ENCODE assay signal across 28 cellular contexts in genomic region chr12:32296541-32296940, GRCh38.
DNase-seq lines count a peak whose midpoint lies in the region; ATAC-seq and TF ChIP-seq lines count a peak whose summit lies in the region.
"Had no signal": no experiment of that assay in that cellular context is flagged by ENCODE, and none has a peak within 500 bp of the region (broad histone marks: within the 10 kb centered on the region; RNA-seq: fewer than 3 reads in every experiment).

No MANE protein-coding gene starts in this region.

- H3K27ac Mint-ChIP-seq in GM23338 = no peak overlapping the region
- peak overlapping the region; percentile 41 for H3K27ac Mint-ChIP-seq in chondrocyte (ENCODE audit: unreplicated experiment)
- H3K27ac Mint-ChIP-seq: activated CD4-positive, alpha-beta T cell treated with anti-CD3 and anti-CD28 coated beads for 36 hours; activated naive CD4-positive, alpha-beta T cell treated with anti-CD3 and anti-CD28 coated beads, Interleukin-2, amount 50 U/mL, for 24 hours; activated T-helper 1 cell treated with anti-CD3 and anti-CD28 coated beads, Interleukin-12 subunit alpha, Interleukin-12 subunit beta, Interleukin-2, Interleukin-4 antibody, amounts not matched to agents 30 ng/mL and 10 ng/mL and 1 ng/mL, durations not matched to agents 14 hours and 24 hours and 36 hours; naive thymus-derived CD8-positive, alpha-beta T cell; T-cell had no signal

- 40% methylated on average over 5 of the region's 5 CpGs for WGBS in right lobe of liver (ENCODE audit: insufficient coverage, low coverage, low lambda C conversion rate, missing lambda C conversion rate)
- WGBS in neuronal stem cell (ENCODE audit: extremely low coverage in 2 of 2, insufficient read length in 2 of 2, insufficient replicate concordance in 1 of 2), 2 donors = no CpG with 5 or more reads among the region's 5 CpGs
- WGBS in GM23248 (ENCODE audit: low coverage in 1 of 2, low lambda C conversion rate in 2 of 2, missing lambda C conversion rate in 2 of 2), 2 experiments = 74 to 77% methylated on average over 5 of the region's 5 CpGs

- peak; percentile 100 for DNase-seq in ACHN
- no peak for DNase-seq in GM23338 (ENCODE audit: low spot score)
- no peak for DNase-seq in chondrocyte (ENCODE audit: low spot score)
- peak in 1 of 3 donors; percentile 24 for DNase-seq in right lobe of liver
- no peak for DNase-seq in neuronal stem cell (ENCODE audit: low spot score)
- no peak for DNase-seq in GM23248
- no peak for DNase-seq in gastrocnemius medialis
- DNase-seq: activated CD4-positive, alpha-beta T cell treated with anti-CD3 and anti-CD28 coated beads for 36 hours; C1 segment of cervical spinal cord; cerebellar nuclear complex; effector CD4-positive, alpha-beta T cell; erythroblast; GOT3; IMR-90; naive thymus-derived CD8-positive, alpha-beta T cell; NCI-H1105 treated with DMSO at 0.1 percent for 48 hours; NCI-H2029 treated with DMSO at 0.1 percent for 48 hours; NCI-H345; ovary; PC-3; SHP77 treated with DMSO at 0.1 percent for 48 hours; T-cell had no signal

- no peak overlapping the region for H2BK12ac ChIP-seq in neuronal stem cell (ENCODE audit: low read length)

- no peak for TF ChIP-seq CTCF in GM23338 (conservative IDR thresholded peaks at IDR 0.05; ENCODE audit: low read depth in 2 of 2)
- no peak for TF ChIP-seq CTCF in chondrocyte (IDR thresholded peaks at IDR 0.05)
- no peak for TF ChIP-seq CTCF in right lobe of liver (IDR thresholded peaks at IDR 0.05)
- no peak for TF ChIP-seq CTCF in gastrocnemius medialis (IDR thresholded peaks at IDR 0.05 in 4 of 5, conservative IDR thresholded peaks at IDR 0.05 in 1 of 5)

- TF ChIP-seq POLR2A in right lobe of liver (IDR thresholded peaks at IDR 0.05) = no peak
- no peak for TF ChIP-seq POLR2A in gastrocnemius medialis (IDR thresholded peaks at IDR 0.05)

- H3K4ac ChIP-seq in neuronal stem cell (ENCODE audit: low read length) = no peak overlapping the region

- peaks cover 3% of the 10 kb centered on the region for H3K79me1 ChIP-seq in neuronal stem cell (ENCODE audit: low read depth, low read length)

- H2AK5ac ChIP-seq in neuronal stem cell (ENCODE audit: low read depth, low read length) = no peak overlapping the region

- H3K27ac ChIP-seq in GM23338 (ENCODE audit: low read depth) (0 out of 2 replicates have a peak overlapping the region, but pooled peaks have one; percentile 30), right lobe of liver (no peak overlapping the region), neuronal stem cell (replicated peaks; ENCODE audit: low read length) (no peak overlapping the region), GM23248 (no peak overlapping the region), gastrocnemius medialis (no peak overlapping the region)
- H3K27ac ChIP-seq: ascending aorta, gastroesophageal sphincter, ovary had no signal

- H3K4me2 ChIP-seq in GM23338 (no peak overlapping the region), neuronal stem cell (ENCODE audit: insufficient read depth, low read length, poor library complexity, severe bottlenecking) (no peak overlapping the region), GM23248 (ENCODE audit: unreplicated experiment) (no peak overlapping the region)

- peaks cover 3% of the 10 kb centered on the region for H3K27me3 Mint-ChIP-seq in GM23338 (ENCODE audit: insufficient read depth, low read depth, poor library complexity)
- no peaks in the 10 kb centered on the region for H3K27me3 Mint-ChIP-seq in chondrocyte (ENCODE audit: low read depth)
- H3K27me3 Mint-ChIP-seq: activated CD4-positive, alpha-beta T cell treated with anti-CD3 and anti-CD28 coated beads for 36 hours; activated naive CD4-positive, alpha-beta T cell treated with anti-CD3 and anti-CD28 coated beads, Interleukin-2, amount 50 U/mL, for 24 hours; naive thymus-derived CD8-positive, alpha-beta T cell; T-cell had no signal

- H3K4me1 Mint-ChIP-seq in GM23338 (no peaks in the 10 kb centered on the region), chondrocyte (ENCODE audit: low read depth) (peaks cover 6% of the 10 kb centered on the region)
- H3K4me1 Mint-ChIP-seq: activated CD4-positive, alpha-beta T cell treated with anti-CD3 and anti-CD28 coated beads for 36 hours had no signal

- H3K9me2 ChIP-seq in GM23338 (ENCODE audit: insufficient read depth) (no peaks in the 10 kb centered on the region), GM23248 (ENCODE audit: insufficient read depth) (no peaks in the 10 kb centered on the region)

- peaks cover 8% of the 10 kb centered on the region; the same call in 1 of the 2 replicates for H3F3A ChIP-seq in GM23338 (replicated peaks; ENCODE audit: low read depth)
- no peaks in the 10 kb centered on the region for H3F3A ChIP-seq in GM23248 (ENCODE audit: insufficient read depth)

- peaks cover 15% of the 10 kb centered on the region for H3K79me2 ChIP-seq in GM23338 (replicated peaks; ENCODE audit: insufficient read depth)
- H3K79me2 ChIP-seq in GM23248 (ENCODE audit: insufficient read depth) = peaks cover 42% of the 10 kb centered on the region

- H3K4me3 Mint-ChIP-seq in GM23338 (no peak overlapping the region), chondrocyte (ENCODE audit: unreplicated experiment) (no peak overlapping the region)
- H3K4me3 Mint-ChIP-seq: activated CD4-positive, alpha-beta T cell treated with anti-CD3 and anti-CD28 coated beads for 36 hours; activated naive CD4-positive, alpha-beta T cell treated with anti-CD3 and anti-CD28 coated beads, Interleukin-2, amount 50 U/mL, for 24 hours; activated T-helper 1 cell treated with anti-CD3 and anti-CD28 coated beads, Interleukin-12 subunit alpha, Interleukin-12 subunit beta, Interleukin-2, Interleukin-4 antibody, amounts not matched to agents 30 ng/mL and 10 ng/mL and 1 ng/mL, durations not matched to agents 14 hours and 24 hours and 36 hours; naive thymus-derived CD8-positive, alpha-beta T cell; T-cell had no signal

- H3K4me1 ChIP-seq in GM23338 (ENCODE audit: insufficient read depth) (no peaks in the 10 kb centered on the region), right lobe of liver (peaks cover 0 to 9% (median 0%) of the 10 kb centered on the region in 4 donors), neuronal stem cell (ENCODE audit: control insufficient read depth in 2 of 2, insufficient read depth in 1 of 2, low read depth in 1 of 2, low read length in 2 of 2) (no peaks in the 10 kb centered on the region), GM23248 (ENCODE audit: insufficient read depth) (no peaks in the 10 kb centered on the region), gastrocnemius medialis (peaks cover 0 to 3% of the 10 kb centered on the region in 2 donors)
- H3K4me1 ChIP-seq: ascending aorta, gastroesophageal sphincter had no signal

- H4K20me1 ChIP-seq in GM23338 (replicated peaks; ENCODE audit: insufficient read depth) = no peaks in the 10 kb centered on the region
- no peaks in the 10 kb centered on the region for H4K20me1 ChIP-seq in GM23248 (ENCODE audit: insufficient read depth)

- H3K36me3 ChIP-seq in GM23338 (ENCODE audit: insufficient read depth) (no peaks in the 10 kb centered on the region), right lobe of liver (no peaks in the 10 kb centered on the region), neuronal stem cell (replicated peaks in 1 of 2; ENCODE audit: control insufficient read depth in 2 of 2, insufficient read depth in 2 of 2, low read length in 2 of 2) (peaks cover 2 to 5% of the 10 kb centered on the region in 2 donors), GM23248 (ENCODE audit: low read depth) (peaks cover 7% of the 10 kb centered on the region; the same call in 1 of the 2 replicates), gastrocnemius medialis (no peaks in the 10 kb centered on the region)
- H3K36me3 ChIP-seq: ascending aorta, ovary had no signal

- H3K9ac ChIP-seq in neuronal stem cell (ENCODE audit: low read depth, low read length, poor library complexity) (no peak overlapping the region), GM23248 (no peak overlapping the region)

- H3K27me3 ChIP-seq in GM23338 (ENCODE audit: insufficient read depth) = no peaks in the 10 kb centered on the region
- H3K27me3 ChIP-seq in right lobe of liver = no peaks in the 10 kb centered on the region
- H3K27me3 ChIP-seq in neuronal stem cell (ENCODE audit: control insufficient read depth in 3 of 3, insufficient read depth in 3 of 3, low read depth in 1 of 3, low read length in 3 of 3) = no peaks in the 10 kb centered on the region
- no peaks in the 10 kb centered on the region for H3K27me3 ChIP-seq in GM23248 (replicated peaks; ENCODE audit: insufficient read depth)
- no peaks in the 10 kb centered on the region for H3K27me3 ChIP-seq in gastrocnemius medialis
- H3K27me3 ChIP-seq: ascending aorta, gastroesophageal sphincter, ovary had no signal

- H3K36me3 Mint-ChIP-seq in GM23338 (ENCODE audit: low read depth) = peaks cover 5% of the 10 kb centered on the region
- H3K36me3 Mint-ChIP-seq in chondrocyte (ENCODE audit: low read depth) = no peaks in the 10 kb centered on the region
- H3K36me3 Mint-ChIP-seq: activated naive CD4-positive, alpha-beta T cell treated with anti-CD3 and anti-CD28 coated beads, Interleukin-2, amount 50 U/mL, for 24 hours had no signal

- intact Hi-C loops in right lobe of liver (cut with DNase I) (no loop called here), gastrocnemius medialis (cut with DNase I; ENCODE audit: low total_unique reads) (no loop called here)

- H2BK15ac ChIP-seq in neuronal stem cell (ENCODE audit: low read length) = no peak overlapping the region

- H2AFZ ChIP-seq in GM23338 (no peak overlapping the region), neuronal stem cell (ENCODE audit: low read length) (no peak overlapping the region), GM23248 (no peak overlapping the region)

- ATAC-seq in GM23338 = no peak
- peak; percentile 96 to 99 (median 98) for ATAC-seq in right lobe of liver
- ATAC-seq in HG03565 (IDR thresholded peaks at IDR 0.05; ENCODE audit: unreplicated experiment) = no peak
- no peak for ATAC-seq in gastrocnemius medialis
- ATAC-seq: activated CD4-positive, alpha-beta T cell treated with anti-CD3 and anti-CD28 coated beads for 36 hours; gastroesophageal sphincter; naive thymus-derived CD8-positive, alpha-beta T cell; PC-3; sciatic nerve; T-cell had no signal

- H4K8ac ChIP-seq in neuronal stem cell (ENCODE audit: low read depth, low read length) = no peak overlapping the region

- H4K91ac ChIP-seq in neuronal stem cell (ENCODE audit: low read depth, low read length, poor library complexity) = no peak overlapping the region

- no peak overlapping the region for H3K18ac ChIP-seq in neuronal stem cell (ENCODE audit: low read length)

- H3K9me3 Mint-ChIP-seq in GM23338 (no peaks in the 10 kb centered on the region), chondrocyte (ENCODE audit: low read depth) (no peaks in the 10 kb centered on the region)
- H3K9me3 Mint-ChIP-seq: activated naive CD4-positive, alpha-beta T cell treated with anti-CD3 and anti-CD28 coated beads, Interleukin-2, amount 50 U/mL, for 24 hours; activated T-helper 1 cell treated with anti-CD3 and anti-CD28 coated beads, Interleukin-12 subunit alpha, Interleukin-12 subunit beta, Interleukin-2, Interleukin-4 antibody, amounts not matched to agents 30 ng/mL and 10 ng/mL and 1 ng/mL, durations not matched to agents 14 hours and 24 hours and 36 hours; naive thymus-derived CD8-positive, alpha-beta T cell; T-cell had no signal

- no peaks in the 10 kb centered on the region for H3K9me3 ChIP-seq in right lobe of liver
- H3K9me3 ChIP-seq in neuronal stem cell (replicated peaks in 1 of 2; ENCODE audit: control insufficient read depth in 2 of 2, insufficient read depth in 1 of 2, low read depth in 1 of 2, low read length in 2 of 2) = no peaks in the 10 kb centered on the region
- H3K9me3 ChIP-seq in GM23248 (ENCODE audit: low read depth) = no peaks in the 10 kb centered on the region
- H3K9me3 ChIP-seq in gastrocnemius medialis = no peaks in the 10 kb centered on the region
- H3K9me3 ChIP-seq: ascending aorta, gastroesophageal sphincter, ovary had no signal

- no peak overlapping the region for H3K14ac ChIP-seq in neuronal stem cell (ENCODE audit: low read length)

- no peak overlapping the region for H3K23ac ChIP-seq in neuronal stem cell (ENCODE audit: low read depth, low read length, poor library complexity)

- in situ Hi-C loops in ACHN (cut with HindIII; ENCODE audit: low pct_ligation_motif_present, low pct_unique_long_range_greater_than_20kb, low sequenced_read_pairs) (no loop called here), GM23248 (cut with MboI) (no loop called here), gastrocnemius medialis (cut with MboI; ENCODE audit: low sequenced_read_pairs in 4 of 4) (loop anchor here in 1 of 4 donors (10.0 kb wide), 1 partner anchor 242 kb away; no protein-coding TSS in a partner anchor)

- no peak overlapping the region for H2BK120ac ChIP-seq in neuronal stem cell (ENCODE audit: low read depth, low read length)

- no peak overlapping the region for H2BK5ac ChIP-seq in neuronal stem cell (ENCODE audit: low read length)

- H3K4me3 ChIP-seq in GM23338 (no peak overlapping the region), right lobe of liver (no peak overlapping the region), neuronal stem cell (ENCODE audit: low read length in 2 of 2) (no peak overlapping the region), GM23248 (no peak overlapping the region), gastrocnemius medialis (no peak overlapping the region)
- H3K4me3 ChIP-seq: ascending aorta, gastroesophageal sphincter, ovary had no signal

Comparison
In these comparisons a context has a peak if more than half of its experiments do, and no peak if none do; other contexts are left out.
1. ATAC-seq: peak in right lobe of liver (4 of 4); none in GM23338 (single experiment), HG03565 (single experiment) and gastrocnemius medialis (0 of 2).